Comparison of ENCODE assay signal across 12 cellular contexts in genomic region chr1:30903343-30904034, GRCh38. TPM values are rescaled to one million over a fixed set of nuclear protein-coding genes. Genes with fewer than 3 reads are reported as not detected.
DNase-seq lines count a peak whose midpoint lies in the region; ATAC-seq and TF ChIP-seq lines count a peak whose summit lies in the region.
"Had no signal": no experiment of that assay in that cellular context is flagged by ENCODE, and none has a peak within 500 bp of the region (broad histone marks: within the 10 kb centered on the region; RNA-seq: fewer than 3 reads in every experiment).

No MANE protein-coding gene starts in this region.

- POLR2A ChIA-PET in WTC11 (lab: Charles Lee): interaction anchor here (0.9 to 1.2 kb wide), 2 partner anchors 15 to 87 kb away, joined by 3 read pairs; no protein-coding TSS in a partner anchor

- TF ChIP-seq CTCF in WTC11 (IDR thresholded peaks at IDR 0.05) (no peak), left ventricle myocardium inferior (IDR thresholded peaks at IDR 0.05; ENCODE audit: borderline replicate concordance) (no peak)

- peaks cover 8% of the 10 kb centered on the region; the same call in 1 of the 2 replicates for H3K79me2 ChIP-seq in GM23248 (ENCODE audit: insufficient read depth)

- ATAC-seq in WTC11 (no peak), HG02588 (IDR thresholded peaks at IDR 0.05; ENCODE audit: unreplicated experiment) (no peak)
- no peak for ATAC-seq in effector memory CD8-positive, alpha-beta T cell (replicated peaks)

- CTCF ChIA-PET in WTC11 (lab: Charles Lee): interaction anchor here (0.6 to 17.8 kb wide), 7 partner anchors 8 to 124 kb away, joined by 3 to 606 read pairs (median 4); no protein-coding TSS in a partner anchor

- H3K36me3 ChIP-seq in GM23248 (ENCODE audit: low read depth) (no peaks in the 10 kb centered on the region), left ventricle myocardium inferior (no peaks in the 10 kb centered on the region)
- H3K36me3 ChIP-seq: ovary had no signal

- H4K20me1 ChIP-seq in GM23248 (ENCODE audit: insufficient read depth): no peaks in the 10 kb centered on the region

- H3K4me1 Mint-ChIP-seq in WTC11: peaks cover 41% of the 10 kb centered on the region
- peaks cover 5 to 7% of the 10 kb centered on the region in 2 donors for H3K4me1 Mint-ChIP-seq in effector memory CD8-positive, alpha-beta T cell (ENCODE audit: low read depth in 2 of 2)

- H3K4me3 ChIP-seq in GM23248 (no peak overlapping the region), left ventricle myocardium inferior (no peak overlapping the region)
- H3K4me3 ChIP-seq: ovary, SJSA1 had no signal

- H3K27ac ChIP-seq in GM23248: no peak overlapping the region
- peak overlapping the region; percentile 73 for H3K27ac ChIP-seq in left ventricle myocardium inferior (replicated peaks)

- H3K27ac Mint-ChIP-seq in WTC11: peak overlapping the region; percentile 60; the same call in 1 of the 2 replicates
- no peak overlapping the region for H3K27ac Mint-ChIP-seq in effector memory CD8-positive, alpha-beta T cell

- H3K9me3 Mint-ChIP-seq in WTC11: no peaks in the 10 kb centered on the region
- H3K9me3 Mint-ChIP-seq in effector memory CD8-positive, alpha-beta T cell: no peaks in the 10 kb centered on the region

- no peak overlapping the region for H2AFZ ChIP-seq in GM23248

- H3K4me3 Mint-ChIP-seq in WTC11: no peak overlapping the region
- no peak overlapping the region for H3K4me3 Mint-ChIP-seq in effector memory CD8-positive, alpha-beta T cell

- H3K9me3 ChIP-seq in GM23248 (ENCODE audit: low read depth) (no peaks in the 10 kb centered on the region), left ventricle myocardium inferior (replicated peaks) (no peaks in the 10 kb centered on the region)
- H3K9me3 ChIP-seq: ovary, SJSA1 had no signal

- DNase-seq in GM23248 (peak; percentile 19), WTC11 (ENCODE audit: low spot score) (no peak), left ventricle myocardium inferior (peak; percentile 4), posterior vena cava (ENCODE audit: low spot score) (peak; percentile 71), SHP77 treated with DMSO at 0.1 percent for 48 hours (lab: John Stamatoyannopoulos, UW) (no peak), NCI-H1105 treated with DMSO at 0.1 percent for 48 hours (lab: John Stamatoyannopoulos, UW) (no peak)
- DNase-seq in effector memory CD8-positive, alpha-beta T cell: no peak
- DNase-seq: central memory CD4-positive, alpha-beta T cell; NCI-H2107 had no signal

- 86 to 89% methylated on average over 8 of the region's 8 CpGs for WGBS in GM23248 (ENCODE audit: low coverage in 1 of 2, low lambda C conversion rate in 2 of 2, missing lambda C conversion rate in 2 of 2), 2 experiments

- no peaks in the 10 kb centered on the region for H3K36me3 Mint-ChIP-seq in WTC11
- peaks cover 4% of the 10 kb centered on the region for H3K36me3 Mint-ChIP-seq in effector memory CD8-positive, alpha-beta T cell (ENCODE audit: insufficient read depth)

- in situ Hi-C loops in GM23248 (cut with MboI): no loop called here

- no peaks in the 10 kb centered on the region for H3K4me1 ChIP-seq in GM23248 (ENCODE audit: insufficient read depth)
- peaks cover 53% of the 10 kb centered on the region for H3K4me1 ChIP-seq in left ventricle myocardium inferior

- H3K27me3 ChIP-seq in GM23248 (replicated peaks; ENCODE audit: insufficient read depth) (no peaks in the 10 kb centered on the region), left ventricle myocardium inferior (ENCODE audit: low read depth) (no peaks in the 10 kb centered on the region)
- H3K27me3 ChIP-seq: ovary, SJSA1 had no signal

- intact Hi-C loops in left ventricle myocardium inferior (cut with micrococcal nuclease): no loop called here
- intact Hi-C loops in posterior vena cava (cut with DNase I): no loop called here

- no peaks in the 10 kb centered on the region for H3F3A ChIP-seq in GM23248 (ENCODE audit: insufficient read depth)

- no peaks in the 10 kb centered on the region for H3K9me2 ChIP-seq in GM23248 (ENCODE audit: insufficient read depth)

- peaks cover 9% of the 10 kb centered on the region for H3K27me3 Mint-ChIP-seq in WTC11 (ENCODE audit: low read depth)
- H3K27me3 Mint-ChIP-seq in effector memory CD8-positive, alpha-beta T cell: peaks cover 13 to 65% of the 10 kb centered on the region in 2 donors

- no peak overlapping the region for H3K9ac ChIP-seq in GM23248

- H3K4me2 ChIP-seq in GM23248 (ENCODE audit: unreplicated experiment): no peak overlapping the region

TF ChIP-seq in WTC11, 78 proteins besides CTCF, POLR2A, EP300 and RAD21:
- TF ChIP-seq GTF2I (CRISPR knock-in tag; conservative IDR thresholded peaks at IDR 0.05) (peak; percentile 76), ATF1 (CRISPR knock-in tag; IDR thresholded peaks at IDR 0.05) (no peak)
TF ChIP-seq in WTC11: peak in this region for 1.

RNA-seq across cellular contexts. Expression of gene SDC3, which starts 5.1 kb away (rescaled TPM):
- 39.7 and 40.7 TPM in 2 replicates for total RNA-seq in GM23248 (2014; rRNA removed; shearing (Covaris generic))
- polyA plus RNA-seq in GM23248 (2016; fragmentation: Nextera tagmentation; extraction: Ambion mirVana): 6.6 and 6.9 TPM in 2 replicates
- total RNA-seq in WTC11 (2021) (31.1 to 32.3 TPM (median 31.2 TPM) in 3 replicates), left ventricle myocardium inferior (25.3 TPM), posterior vena cava (10 to 100 TPM; 47.1 to 59.8 TPM)

Comparison
In these comparisons a context has a peak if more than half of its experiments do, and no peak if none do; other contexts are left out.
1. DNase-seq: peak in GM23248 (single experiment), left ventricle myocardium inferior (single experiment) and posterior vena cava (single experiment); none in WTC11 (single experiment), SHP77 treated with DMSO at 0.1 percent for 48 hours (single experiment), effector memory CD8-positive, alpha-beta T cell (0 of 3) and NCI-H1105 treated with DMSO at 0.1 percent for 48 hours (single experiment).